Comparison of ENCODE assay signal across 1 cellular context in the genomic region with DNA sequence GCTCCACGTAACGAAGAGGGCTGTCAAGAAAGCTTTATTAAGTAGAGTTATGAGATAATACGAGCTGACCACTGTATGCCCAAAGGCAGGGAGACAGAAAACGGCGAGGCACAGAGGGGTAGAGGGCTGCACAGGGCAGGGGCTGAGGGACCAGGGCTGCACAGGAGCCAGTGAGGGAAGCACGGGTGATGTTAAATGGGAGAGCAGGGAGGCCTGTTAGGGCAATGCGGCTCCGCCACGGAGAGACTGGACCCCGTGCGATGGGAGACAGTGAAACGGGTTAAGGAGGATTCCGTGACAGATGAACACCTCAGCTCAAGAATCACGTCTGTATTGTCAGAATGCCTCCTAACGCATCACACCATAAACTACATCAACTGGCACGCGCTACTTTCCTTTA.
TF ChIP-seq lines count a peak whose summit lies in the region.

No MANE protein-coding gene starts in this region.

TF ChIP-seq in HepG2, 621 proteins besides CTCF, POLR2A, EP300 and RAD21 (continues in another document):
- TF ChIP-seq ZBTB38 (CRISPR knock-in tag; IDR thresholded peaks at IDR 0.05) (peak; percentile 58), SCMH1 (CRISPR knock-in tag; IDR thresholded peaks at IDR 0.05; ENCODE audit: borderline replicate concordance) (no peak), IRF2 (CRISPR knock-in tag; IDR thresholded peaks at IDR 0.05) (no peak), TRIM24 (CRISPR knock-in tag; IDR thresholded peaks at IDR 0.05) (no peak), RBAK (CRISPR knock-in tag; IDR thresholded peaks at IDR 0.05) (no peak), REPIN1 (CRISPR knock-in tag; IDR thresholded peaks at IDR 0.05; ENCODE audit: borderline replicate concordance, low read depth) (no peak), ZNF3 (CRISPR knock-in tag; IDR thresholded peaks at IDR 0.05) (no peak), HMG20B (CRISPR knock-in tag; conservative IDR thresholded peaks at IDR 0.05) (no peak), TEAD2 (CRISPR knock-in tag; IDR thresholded peaks at IDR 0.05) (no peak), GTF2F1 (IDR thresholded peaks at IDR 0.05; ENCODE audit: low read length) (no peak), TCF12 (IDR thresholded peaks at IDR 0.05) (no peak), TCF12 (CRISPR knock-in tag; IDR thresholded peaks at IDR 0.05) (no peak), SMYD3 (CRISPR knock-in tag; IDR thresholded peaks at IDR 0.05) (no peak), CREB1 (IDR thresholded peaks at IDR 0.05) (no peak), CREB1 (CRISPR knock-in tag; IDR thresholded peaks at IDR 0.05) (no peak), ZNF317 (CRISPR knock-in tag; IDR thresholded peaks at IDR 0.05) (no peak), TBX3 (IDR thresholded peaks at IDR 0.05; ENCODE audit: borderline replicate concordance) (no peak), ZNF678 (CRISPR knock-in tag; IDR thresholded peaks at IDR 0.05) (no peak), ZIK1 (CRISPR knock-in tag; IDR thresholded peaks at IDR 0.05; ENCODE audit: borderline replicate concordance, low read depth) (no peak), RBM22 (optimal IDR thresholded peaks at IDR 0.05; ENCODE audit: low read length) (peak; percentile 69), TBX2 (CRISPR knock-in tag; IDR thresholded peaks at IDR 0.05; ENCODE audit: borderline replicate concordance) (no peak), NR2C2 (CRISPR knock-in tag; IDR thresholded peaks at IDR 0.05; ENCODE audit: borderline replicate concordance) (no peak), NFATC3 (CRISPR knock-in tag; IDR thresholded peaks at IDR 0.05) (no peak), AGO2 (optimal IDR thresholded peaks at IDR 0.05; ENCODE audit: low read depth, low read length) (peak; percentile 22), ZNF737 (CRISPR knock-in tag; IDR thresholded peaks at IDR 0.05; ENCODE audit: borderline replicate concordance) (no peak), ZNF768 (CRISPR knock-in tag; IDR thresholded peaks at IDR 0.05) (0 out of 2 replicates have a peak, but pooled peaks have one; percentile 24)
- TF ChIP-seq, protein P1, sequence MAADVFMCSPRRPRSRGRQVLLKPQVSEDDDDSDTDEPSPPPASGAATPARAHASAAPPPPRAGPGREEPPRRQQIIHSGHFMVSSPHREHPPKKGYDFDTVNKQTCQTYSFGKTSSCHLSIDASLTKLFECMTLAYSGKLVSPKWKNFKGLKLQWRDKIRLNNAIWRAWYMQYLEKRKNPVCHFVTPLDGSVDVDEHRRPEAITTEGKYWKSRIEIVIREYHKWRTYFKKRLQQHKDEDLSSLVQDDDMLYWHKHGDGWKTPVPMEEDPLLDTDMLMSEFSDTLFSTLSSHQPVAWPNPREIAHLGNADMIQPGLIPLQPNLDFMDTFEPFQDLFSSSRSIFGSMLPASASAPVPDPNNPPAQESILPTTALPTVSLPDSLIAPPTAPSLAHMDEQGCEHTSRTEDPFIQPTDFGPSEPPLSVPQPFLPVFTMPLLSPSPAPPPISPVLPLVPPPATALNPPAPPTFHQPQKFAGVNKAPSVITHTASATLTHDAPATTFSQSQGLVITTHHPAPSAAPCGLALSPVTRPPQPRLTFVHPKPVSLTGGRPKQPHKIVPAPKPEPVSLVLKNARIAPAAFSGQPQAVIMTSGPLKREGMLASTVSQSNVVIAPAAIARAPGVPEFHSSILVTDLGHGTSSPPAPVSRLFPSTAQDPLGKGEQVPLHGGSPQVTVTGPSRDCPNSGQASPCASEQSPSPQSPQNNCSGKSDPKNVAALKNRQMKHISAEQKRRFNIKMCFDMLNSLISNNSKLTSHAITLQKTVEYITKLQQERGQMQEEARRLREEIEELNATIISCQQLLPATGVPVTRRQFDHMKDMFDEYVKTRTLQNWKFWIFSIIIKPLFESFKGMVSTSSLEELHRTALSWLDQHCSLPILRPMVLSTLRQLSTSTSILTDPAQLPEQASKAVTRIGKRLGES (CRISPR knock-in tag; IDR thresholded peaks at IDR 0.05; ENCODE audit: borderline replicate concordance), result no peak
- TF ChIP-seq, protein P2, sequence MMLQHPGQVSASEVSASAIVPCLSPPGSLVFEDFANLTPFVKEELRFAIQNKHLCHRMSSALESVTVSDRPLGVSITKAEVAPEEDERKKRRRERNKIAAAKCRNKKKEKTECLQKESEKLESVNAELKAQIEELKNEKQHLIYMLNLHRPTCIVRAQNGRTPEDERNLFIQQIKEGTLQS (CRISPR knock-in tag; IDR thresholded peaks at IDR 0.05), result no peak
- TF ChIP-seq, protein P3, sequence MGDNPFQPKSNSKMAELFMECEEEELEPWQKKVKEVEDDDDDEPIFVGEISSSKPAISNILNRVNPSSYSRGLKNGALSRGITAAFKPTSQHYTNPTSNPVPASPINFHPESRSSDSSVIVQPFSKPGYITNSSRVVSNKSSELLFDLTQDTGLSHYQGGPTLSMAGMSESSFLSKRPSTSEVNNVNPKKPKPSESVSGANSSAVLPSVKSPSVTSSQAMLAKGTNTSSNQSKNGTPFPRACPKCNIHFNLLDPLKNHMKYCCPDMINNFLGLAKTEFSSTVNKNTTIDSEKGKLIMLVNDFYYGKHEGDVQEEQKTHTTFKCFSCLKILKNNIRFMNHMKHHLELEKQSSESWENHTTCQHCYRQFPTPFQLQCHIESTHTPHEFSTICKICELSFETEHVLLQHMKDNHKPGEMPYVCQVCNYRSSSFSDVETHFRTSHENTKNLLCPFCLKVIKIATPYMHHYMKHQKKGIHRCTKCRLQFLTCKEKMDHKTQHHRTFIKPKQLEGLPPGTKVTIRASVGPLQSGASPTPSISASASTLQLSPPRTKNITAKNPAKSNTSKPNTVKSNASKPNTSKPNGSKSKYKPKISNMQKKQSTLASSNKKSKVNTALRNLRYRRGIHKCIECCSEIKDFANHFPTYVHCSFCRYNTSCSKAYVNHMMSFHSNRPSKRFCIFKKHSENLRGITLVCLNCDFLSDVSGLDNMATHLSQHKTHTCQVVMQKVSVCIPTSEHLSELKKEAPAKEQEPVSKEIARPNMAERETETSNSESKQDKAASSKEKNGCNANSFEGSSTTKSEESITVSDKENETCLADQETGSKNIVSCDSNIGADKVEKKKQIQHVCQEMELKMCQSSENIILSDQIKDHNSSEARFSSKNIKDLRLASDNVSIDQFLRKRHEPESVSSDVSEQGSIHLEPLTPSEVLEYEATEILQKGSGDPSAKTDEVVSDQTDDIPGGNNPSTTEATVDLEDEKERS (CRISPR knock-in tag; IDR thresholded peaks at IDR 0.05), result no peak
- TF ChIP-seq, protein P4, sequence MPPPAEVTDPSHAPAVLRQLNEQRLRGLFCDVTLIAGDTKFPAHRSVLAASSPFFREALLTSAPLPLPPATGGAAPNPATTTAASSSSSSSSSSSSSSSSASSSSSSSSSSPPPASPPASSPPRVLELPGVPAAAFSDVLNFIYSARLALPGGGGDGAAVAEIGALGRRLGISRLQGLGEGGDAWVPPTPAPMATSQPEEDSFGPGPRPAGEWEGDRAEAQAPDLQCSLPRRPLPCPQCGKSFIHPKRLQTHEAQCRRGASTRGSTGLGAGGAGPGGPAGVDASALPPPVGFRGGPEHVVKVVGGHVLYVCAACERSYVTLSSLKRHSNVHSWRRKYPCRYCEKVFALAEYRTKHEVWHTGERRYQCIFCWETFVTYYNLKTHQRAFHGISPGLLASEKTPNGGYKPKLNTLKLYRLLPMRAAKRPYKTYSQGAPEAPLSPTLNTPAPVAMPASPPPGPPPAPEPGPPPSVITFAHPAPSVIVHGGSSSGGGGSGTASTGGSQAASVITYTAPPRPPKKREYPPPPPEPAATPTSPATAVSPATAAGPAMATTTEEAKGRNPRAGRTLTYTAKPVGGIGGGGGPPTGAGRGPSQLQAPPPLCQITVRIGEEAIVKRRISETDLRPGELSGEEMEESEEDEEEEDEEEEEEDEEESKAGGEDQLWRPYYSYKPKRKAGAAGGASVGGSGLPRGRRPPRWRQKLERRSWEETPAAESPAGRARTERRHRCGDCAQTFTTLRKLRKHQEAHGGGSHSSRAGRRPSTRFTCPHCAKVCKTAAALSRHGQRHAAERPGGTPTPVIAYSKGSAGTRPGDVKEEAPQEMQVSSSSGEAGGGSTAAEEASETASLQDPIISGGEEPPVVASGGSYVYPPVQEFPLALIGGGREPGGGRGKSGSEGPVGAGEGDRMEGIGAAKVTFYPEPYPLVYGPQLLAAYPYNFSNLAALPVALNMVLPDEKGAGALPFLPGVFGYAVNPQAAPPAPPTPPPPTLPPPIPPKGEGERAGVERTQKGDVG (CRISPR knock-in tag; IDR thresholded peaks at IDR 0.05; ENCODE audit: borderline replicate concordance), result no peak
- TF ChIP-seq, protein P5, sequence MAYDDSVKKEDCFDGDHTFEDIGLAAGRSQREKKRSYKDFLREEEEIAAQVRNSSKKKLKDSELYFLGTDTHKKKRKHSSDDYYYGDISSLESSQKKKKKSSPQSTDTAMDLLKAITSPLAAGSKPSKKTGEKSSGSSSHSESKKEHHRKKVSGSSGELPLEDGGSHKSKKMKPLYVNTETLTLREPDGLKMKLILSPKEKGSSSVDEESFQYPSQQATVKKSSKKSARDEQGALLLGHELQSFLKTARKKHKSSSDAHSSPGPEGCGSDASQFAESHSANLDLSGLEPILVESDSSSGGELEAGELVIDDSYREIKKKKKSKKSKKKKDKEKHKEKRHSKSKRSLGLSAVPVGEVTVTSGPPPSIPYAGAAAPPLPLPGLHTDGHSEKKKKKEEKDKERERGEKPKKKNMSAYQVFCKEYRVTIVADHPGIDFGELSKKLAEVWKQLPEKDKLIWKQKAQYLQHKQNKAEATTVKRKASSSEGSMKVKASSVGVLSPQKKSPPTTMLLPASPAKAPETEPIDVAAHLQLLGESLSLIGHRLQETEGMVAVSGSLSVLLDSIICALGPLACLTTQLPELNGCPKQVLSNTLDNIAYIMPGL (CRISPR knock-in tag; IDR thresholded peaks at IDR 0.05; ENCODE audit: borderline replicate concordance in 1 of 2, low read depth in 1 of 2), result no peak
- TF ChIP-seq, protein P6, sequence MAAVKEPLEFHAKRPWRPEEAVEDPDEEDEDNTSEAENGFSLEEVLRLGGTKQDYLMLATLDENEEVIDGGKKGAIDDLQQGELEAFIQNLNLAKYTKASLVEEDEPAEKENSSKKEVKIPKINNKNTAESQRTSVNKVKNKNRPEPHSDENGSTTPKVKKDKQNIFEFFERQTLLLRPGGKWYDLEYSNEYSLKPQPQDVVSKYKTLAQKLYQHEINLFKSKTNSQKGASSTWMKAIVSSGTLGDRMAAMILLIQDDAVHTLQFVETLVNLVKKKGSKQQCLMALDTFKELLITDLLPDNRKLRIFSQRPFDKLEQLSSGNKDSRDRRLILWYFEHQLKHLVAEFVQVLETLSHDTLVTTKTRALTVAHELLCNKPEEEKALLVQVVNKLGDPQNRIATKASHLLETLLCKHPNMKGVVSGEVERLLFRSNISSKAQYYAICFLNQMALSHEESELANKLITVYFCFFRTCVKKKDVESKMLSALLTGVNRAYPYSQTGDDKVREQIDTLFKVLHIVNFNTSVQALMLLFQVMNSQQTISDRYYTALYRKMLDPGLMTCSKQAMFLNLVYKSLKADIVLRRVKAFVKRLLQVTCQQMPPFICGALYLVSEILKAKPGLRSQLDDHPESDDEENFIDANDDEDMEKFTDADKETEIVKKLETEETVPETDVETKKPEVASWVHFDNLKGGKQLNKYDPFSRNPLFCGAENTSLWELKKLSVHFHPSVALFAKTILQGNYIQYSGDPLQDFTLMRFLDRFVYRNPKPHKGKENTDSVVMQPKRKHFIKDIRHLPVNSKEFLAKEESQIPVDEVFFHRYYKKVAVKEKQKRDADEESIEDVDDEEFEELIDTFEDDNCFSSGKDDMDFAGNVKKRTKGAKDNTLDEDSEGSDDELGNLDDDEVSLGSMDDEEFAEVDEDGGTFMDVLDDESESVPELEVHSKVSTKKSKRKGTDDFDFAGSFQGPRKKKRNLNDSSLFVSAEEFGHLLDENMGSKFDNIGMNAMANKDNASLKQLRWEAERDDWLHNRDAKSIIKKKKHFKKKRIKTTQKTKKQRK (IDR thresholded peaks at IDR 0.05; ENCODE audit: low read length), result no peak
- TF ChIP-seq, protein P7, sequence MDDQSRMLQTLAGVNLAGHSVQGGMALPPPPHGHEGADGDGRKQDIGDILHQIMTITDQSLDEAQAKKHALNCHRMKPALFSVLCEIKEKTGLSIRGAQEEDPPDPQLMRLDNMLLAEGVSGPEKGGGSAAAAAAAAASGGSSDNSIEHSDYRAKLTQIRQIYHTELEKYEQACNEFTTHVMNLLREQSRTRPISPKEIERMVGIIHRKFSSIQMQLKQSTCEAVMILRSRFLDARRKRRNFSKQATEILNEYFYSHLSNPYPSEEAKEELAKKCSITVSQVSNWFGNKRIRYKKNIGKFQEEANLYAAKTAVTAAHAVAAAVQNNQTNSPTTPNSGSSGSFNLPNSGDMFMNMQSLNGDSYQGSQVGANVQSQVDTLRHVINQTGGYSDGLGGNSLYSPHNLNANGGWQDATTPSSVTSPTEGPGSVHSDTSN (CRISPR knock-in tag; IDR thresholded peaks at IDR 0.05; ENCODE audit: borderline replicate concordance), result no peak
- TF ChIP-seq, protein P8, sequence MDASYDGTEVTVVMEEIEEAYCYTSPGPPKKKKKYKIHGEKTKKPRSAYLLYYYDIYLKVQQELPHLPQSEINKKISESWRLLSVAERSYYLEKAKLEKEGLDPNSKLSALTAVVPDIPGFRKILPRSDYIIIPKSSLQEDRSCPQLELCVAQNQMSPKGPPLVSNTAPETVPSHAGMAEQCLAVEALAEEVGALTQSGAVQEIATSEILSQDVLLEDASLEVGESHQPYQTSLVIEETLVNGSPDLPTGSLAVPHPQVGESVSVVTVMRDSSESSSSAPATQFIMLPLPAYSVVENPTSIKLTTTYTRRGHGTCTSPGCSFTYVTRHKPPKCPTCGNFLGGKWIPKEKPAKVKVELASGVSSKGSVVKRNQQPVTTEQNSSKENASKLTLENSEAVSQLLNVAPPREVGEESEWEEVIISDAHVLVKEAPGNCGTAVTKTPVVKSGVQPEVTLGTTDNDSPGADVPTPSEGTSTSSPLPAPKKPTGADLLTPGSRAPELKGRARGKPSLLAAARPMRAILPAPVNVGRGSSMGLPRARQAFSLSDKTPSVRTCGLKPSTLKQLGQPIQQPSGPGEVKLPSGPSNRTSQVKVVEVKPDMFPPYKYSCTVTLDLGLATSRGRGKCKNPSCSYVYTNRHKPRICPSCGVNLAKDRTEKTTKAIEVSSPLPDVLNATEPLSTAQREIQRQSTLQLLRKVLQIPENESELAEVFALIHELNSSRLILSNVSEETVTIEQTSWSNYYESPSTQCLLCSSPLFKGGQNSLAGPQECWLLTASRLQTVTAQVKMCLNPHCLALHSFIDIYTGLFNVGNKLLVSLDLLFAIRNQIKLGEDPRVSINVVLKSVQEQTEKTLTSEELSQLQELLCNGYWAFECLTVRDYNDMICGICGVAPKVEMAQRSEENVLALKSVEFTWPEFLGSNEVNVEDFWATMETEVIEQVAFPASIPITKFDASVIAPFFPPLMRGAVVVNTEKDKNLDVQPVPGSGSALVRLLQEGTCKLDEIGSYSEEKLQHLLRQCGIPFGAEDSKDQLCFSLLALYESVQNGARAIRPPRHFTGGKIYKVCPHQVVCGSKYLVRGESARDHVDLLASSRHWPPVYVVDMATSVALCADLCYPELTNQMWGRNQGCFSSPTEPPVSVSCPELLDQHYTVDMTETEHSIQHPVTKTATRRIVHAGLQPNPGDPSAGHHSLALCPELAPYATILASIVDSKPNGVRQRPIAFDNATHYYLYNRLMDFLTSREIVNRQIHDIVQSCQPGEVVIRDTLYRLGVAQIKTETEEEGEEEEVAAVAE (CRISPR knock-in tag; IDR thresholded peaks at IDR 0.05; ENCODE audit: borderline replicate concordance), result no peak
